9 cellular contexts compared by ENCODE assay signal in genomic region chr4:4492161-4492847, GRCh38. TPM values are rescaled to one million over a fixed set of nuclear protein-coding genes. Genes with fewer than 3 reads are reported as not detected.
A peak's percentile ranks its signal among the peaks of the same experiment; 100 is the strongest.
DNase-seq lines count a peak whose midpoint lies in the region; ATAC-seq, FAIRE-seq and TF ChIP-seq lines count a peak whose summit lies in the region.
"Had no signal": no experiment of that assay in that cellular context is flagged by ENCODE, and none has a peak within 500 bp of the region (broad histone marks: within the 10 kb centered on the region; RNA-seq: fewer than 3 reads in every experiment).

No MANE protein-coding gene starts in this region.

- no peak for TF ChIP-seq POLR2A in gastroesophageal sphincter (IDR thresholded peaks at IDR 0.05)

- peak; percentile 65 for ATAC-seq in HG03103 (IDR thresholded peaks at IDR 0.05; ENCODE audit: low read depth, unreplicated experiment)
- ATAC-seq in gastroesophageal sphincter, result no peak
- ATAC-seq in pancreas, result no peak

- no peak for FAIRE-seq in pancreas (lab: Jason Lieb, UNC)

- H3K4me3 ChIP-seq in adipocyte (ENCODE audit: low read length), result peak overlapping the region; percentile 77
- H3K4me3 ChIP-seq in gastroesophageal sphincter, result no peak overlapping the region
- no peak overlapping the region for H3K4me3 ChIP-seq in pancreas

- no peaks in the 10 kb centered on the region for H3K27me3 ChIP-seq in adipocyte (replicated peaks; ENCODE audit: control insufficient read depth, insufficient read depth, low read length)
- H3K27me3 ChIP-seq in gastroesophageal sphincter, result no peaks in the 10 kb centered on the region
- H3K27me3 ChIP-seq in pancreas, result no peaks in the 10 kb centered on the region

- TF ChIP-seq CTCF in gastroesophageal sphincter (IDR thresholded peaks at IDR 0.05) (no peak), pancreas (IDR thresholded peaks at IDR 0.05) (no peak)

- peak; percentile 6 for DNase-seq in stimulated activated CD4-positive, alpha-beta T cell treated with anti-CD3 and anti-CD28 coated beads, Interleukin-15, amount 100 ng/mL, for 24 hours
- no peak for DNase-seq in stimulated activated CD4-positive, alpha-beta T cell treated with anti-CD3 and anti-CD28 coated beads, Interleukin-12 subunit alpha, Interleukin-12 subunit beta, amount 100 ng/mL, for 4 hours
- peak; percentile 27 for DNase-seq in adipocyte (ENCODE audit: low read depth)
- no peak for DNase-seq in activated gamma-delta T cell (lab: John Stamatoyannopoulos, UW)
- DNase-seq in pancreas, result no peak
- DNase-seq in RKO (ENCODE audit: low spot score), result no peak
- DNase-seq: retina had no signal

- no peaks in the 10 kb centered on the region for H3K9me3 ChIP-seq in adipocyte (ENCODE audit: control insufficient read depth, low read length)
- H3K9me3 ChIP-seq in gastroesophageal sphincter, result no peaks in the 10 kb centered on the region
- no peaks in the 10 kb centered on the region for H3K9me3 ChIP-seq in pancreas

- H3K27ac ChIP-seq in gastroesophageal sphincter (no peak overlapping the region), pancreas (peak overlapping the region in 2 of 4 donors; percentile 0 to 6)

- no peak for TF ChIP-seq EP300 in gastroesophageal sphincter (IDR thresholded peaks at IDR 0.05)

- H3K4me1 ChIP-seq in adipocyte (ENCODE audit: control insufficient read depth, insufficient read depth, low read length) (peaks cover 64% of the 10 kb centered on the region), gastroesophageal sphincter (peaks cover 0 to 24% (median 0%) of the 10 kb centered on the region in 3 donors), pancreas (peaks cover 5 to 15% (median 10%) of the 10 kb centered on the region in 3 donors)

- WGBS in gastroesophageal sphincter (ENCODE audit: low coverage in 1 of 2), 2 donors, result 52 to 64% methylated on average over 6 of the region's 6 CpGs
- 57 to 59% methylated on average over 6 of the region's 6 CpGs for WGBS in pancreas, 2 donors

- peak overlapping the region; percentile 86 for H3K9ac ChIP-seq in adipocyte (ENCODE audit: low read length)

- H3K36me3 ChIP-seq in adipocyte (ENCODE audit: control insufficient read depth, insufficient read depth, low read length, severe bottlenecking), result no peaks in the 10 kb centered on the region
- H3K36me3 ChIP-seq in gastroesophageal sphincter, result no peaks in the 10 kb centered on the region
- H3K36me3 ChIP-seq in pancreas, result no peaks in the 10 kb centered on the region

- intact Hi-C loops in pancreas (cut with DNase I), result no loop called here

RNA-seq across cellular contexts. Expression of gene STX18, which starts 49.5 kb away (rescaled TPM):
- total RNA-seq in gastroesophageal sphincter (10 to 100 TPM; 17.8 to 25.4 (median 23.4) TPM), pancreas (10 to 100 TPM; 13.6 to 26.0 (median 18.1) TPM)
- 10 to 100 TPM; 30.0 to 35.9 TPM for polyA plus RNA-seq in pancreas

Comparison
In these comparisons a context has a peak if more than half of its experiments do, and no peak if none do; other contexts are left out.
1. DNase-seq: peak in stimulated activated CD4-positive, alpha-beta T cell treated with anti-CD3 and anti-CD28 coated beads, Interleukin-15, amount 100 ng/mL, for 24 hours (single experiment) and adipocyte (single experiment); none in stimulated activated CD4-positive, alpha-beta T cell treated with anti-CD3 and anti-CD28 coated beads, Interleukin-12 subunit alpha, Interleukin-12 subunit beta, amount 100 ng/mL, for 4 hours (single experiment), activated gamma-delta T cell (single experiment), pancreas (0 of 6) and RKO (single experiment).